In the genomic region with DNA sequence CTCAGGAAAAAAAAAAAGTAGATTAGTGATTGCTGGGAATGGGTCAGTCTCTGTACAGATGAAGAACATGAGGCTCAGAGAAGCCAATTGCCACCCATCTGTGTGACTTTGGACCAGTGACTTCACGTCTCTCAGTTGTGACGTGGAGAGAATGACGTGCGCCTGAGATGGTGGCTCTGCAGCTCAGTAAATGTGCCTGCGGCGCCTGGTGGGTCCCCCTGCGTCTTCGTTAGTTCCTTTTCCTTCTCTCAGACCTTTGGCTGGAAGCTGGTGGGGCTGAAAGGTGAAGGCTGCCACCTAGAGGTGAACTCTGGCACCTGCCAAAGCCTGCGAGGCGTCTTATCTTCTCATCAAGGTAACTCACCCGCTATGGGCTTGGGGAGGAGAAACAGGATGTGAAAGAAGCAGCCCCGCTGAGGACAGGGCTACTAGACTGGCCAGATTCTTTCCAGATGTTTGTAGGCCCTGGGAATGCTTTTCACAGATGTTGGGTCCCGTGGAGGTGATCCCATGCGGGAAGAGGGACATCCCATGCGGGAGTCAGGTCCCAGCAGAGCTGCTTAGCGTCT, we compare ENCODE assay signal across 8 cellular contexts. TPM values are rescaled to one million over a fixed set of nuclear protein-coding genes. Genes with fewer than 3 reads are reported as not detected.
DNase-seq lines count a peak whose midpoint lies in the region; FAIRE-seq and TF ChIP-seq lines count a peak whose summit lies in the region.

No MANE protein-coding gene starts in this region.

- H3K27ac Mint-ChIP-seq in HFFc6 (peak overlapping the region; percentile 72), osteocyte (ENCODE audit: unreplicated experiment) (no peak overlapping the region)

- no peaks in the 10 kb centered on the region for H3K9me3 ChIP-seq in thymus (ENCODE audit: control insufficient read depth)

- H3K36me3 ChIP-seq in thymus (ENCODE audit: control insufficient read depth, insufficient read depth), result no peaks in the 10 kb centered on the region

- H3K4me1 ChIP-seq in thymus (ENCODE audit: control insufficient read depth, insufficient read depth, low read length), result peaks cover 11% of the 10 kb centered on the region

- TF ChIP-seq CTCF in HFFc6 (IDR thresholded peaks at IDR 0.05), result peak; percentile 95
- TF ChIP-seq CTCF in osteocyte (IDR thresholded peaks at IDR 0.05), result peak; percentile 95

- peak overlapping the region; percentile 11 for H3K4me3 ChIP-seq in thymus (ENCODE audit: low read length)

- H3K9me3 Mint-ChIP-seq in HFFc6 (no peaks in the 10 kb centered on the region), osteocyte (ENCODE audit: unreplicated experiment) (no peaks in the 10 kb centered on the region)

- peaks cover 56% of the 10 kb centered on the region for H3K4me1 Mint-ChIP-seq in HFFc6 (ENCODE audit: low read depth)
- H3K4me1 Mint-ChIP-seq in osteocyte (ENCODE audit: unreplicated experiment), result peaks cover 19% of the 10 kb centered on the region

- no peaks in the 10 kb centered on the region for H3K27me3 ChIP-seq in thymus (ENCODE audit: control insufficient read depth, insufficient read depth)

- H3K36me3 Mint-ChIP-seq in HFFc6 (ENCODE audit: low read depth) (no peaks in the 10 kb centered on the region), osteocyte (ENCODE audit: unreplicated experiment) (no peaks in the 10 kb centered on the region)

- peak overlapping the region; percentile 60 for H3K4me3 Mint-ChIP-seq in HFFc6
- peak overlapping the region; percentile 36 for H3K4me3 Mint-ChIP-seq in osteocyte (ENCODE audit: unreplicated experiment)

- no peak overlapping the region for H3K27ac ChIP-seq in thymus (ENCODE audit: low read depth)

- in situ Hi-C loops in G401 (cut with HindIII; ENCODE audit: low sequenced_read_pairs), result no loop called here

- peak; percentile 85 for DNase-seq in G401 (ENCODE audit: low spot score)
- DNase-seq in HFFc6, result peak; percentile 91
- DNase-seq in NAMALWA (ENCODE audit: low spot score), result peak; percentile 99
- DNase-seq in SIG-M5 treated with dmso at 0.1 percent for 504 hours (lab: John Stamatoyannopoulos, UW; ENCODE audit: unreplicated experiment), result peak; percentile 93
- peak; percentile 90 for DNase-seq in activated effector memory CD4-positive, alpha-beta T cell treated with Interleukin-2 at 50 U/mL for 16 hours
- peak; percentile 63 to 85 for DNase-seq in frontal cortex (ENCODE audit: low spot score in 2 of 2)
- peak; percentile 93 for DNase-seq in osteocyte (ENCODE audit: extremely low spot score, unreplicated experiment)

- 6% methylated on average over 16 of the region's 16 CpGs for WGBS in thymus

- peaks cover 2% of the 10 kb centered on the region for H3K27me3 Mint-ChIP-seq in HFFc6 (ENCODE audit: insufficient read depth)
- no peaks in the 10 kb centered on the region for H3K27me3 Mint-ChIP-seq in osteocyte (ENCODE audit: unreplicated experiment)

- FAIRE-seq in frontal cortex (lab: Jason Lieb, UNC), result no peak

RNA-seq across cellular contexts. Expression of a gene that starts 8.7 kb away (rescaled TPM):
- 8.4 and 11.7 TPM in 2 replicates for total RNA-seq in G401 (2014; rRNA removed; shearing (Covaris generic))
- total RNA-seq in HFFc6 (2021; fragmentation: NEBNext Ultra II Directional; extraction: Animal tissue kit (Norgen Biotek cat#: 25700)), result 1 to 10 TPM in 5 of 6 experiments, under 1 TPM in 1; 0.83 to 2.1 (median 1.9) TPM
- total RNA-seq in frontal cortex (1.2 TPM), osteocyte (1.3 TPM in 2 replicates)
- 2.0 TPM for polyA plus RNA-seq in thymus

RNA-seq across cellular contexts. Expression of a gene that starts 19.5 kb away (rescaled TPM):
- total RNA-seq in G401 (2014; rRNA removed; shearing (Covaris generic)), result 1,524 and 1,844 TPM in 2 replicates
- 100 to 1,000 TPM; 560 to 690 (median 604) TPM for total RNA-seq in HFFc6 (2021; fragmentation: NEBNext Ultra II Directional; extraction: Animal tissue kit (Norgen Biotek cat#: 25700))
- total RNA-seq in frontal cortex (22.4 TPM), osteocyte (73.5 and 86.9 TPM in 2 replicates)
- polyA plus RNA-seq in thymus, result 131 TPM

RNA-seq across cellular contexts. Expression of a gene that starts 55.8 kb away (rescaled TPM):
- 49.3 and 59.4 TPM in 2 replicates for total RNA-seq in G401 (2014; rRNA removed; shearing (Covaris generic))
- 10 to 100 TPM in 4 of 6 experiments, 1 to 10 TPM in 2; 5.9 to 14.5 (median 12.3) TPM for total RNA-seq in HFFc6 (2021; fragmentation: NEBNext Ultra II Directional; extraction: Animal tissue kit (Norgen Biotek cat#: 25700))
- total RNA-seq in frontal cortex (7.7 TPM), osteocyte (24.9 and 31.1 TPM in 2 replicates)
- 10.4 TPM for polyA plus RNA-seq in thymus
